ENCODE assay signal across 1 cellular context in genomic region chr2:241412144-241412543, GRCh38.
TF ChIP-seq lines count a peak whose summit lies in the region.

No MANE protein-coding gene starts in this region.

TF ChIP-seq in K562, 482 proteins besides CTCF, POLR2A, EP300 and RAD21 (continued from another document):
- TF ChIP-seq MBD1 (CRISPR knock-in tag; IDR thresholded peaks at IDR 0.05), result no peak
- TF ChIP-seq SPI1 (IDR thresholded peaks at IDR 0.05; ENCODE audit: borderline replicate concordance, low read depth, low read length), result no peak
- no peak for TF ChIP-seq ATF1 (CRISPR knock-in tag; IDR thresholded peaks at IDR 0.05)
- TF ChIP-seq ATF1 (tag; IDR thresholded peaks at IDR 0.05), result 0 out of 2 replicates have a peak, but pooled peaks have one; percentile 10
- 0 out of 4 replicates have a peak, but pooled peaks of 1 of the 2 experiments have one; percentile 36 for TF ChIP-seq RCOR1 (IDR thresholded peaks at IDR 0.05; ENCODE audit: borderline replicate concordance in 1 of 2, low read depth in 2 of 2, low read length in 2 of 2)
- TF ChIP-seq EGR1 (conservative IDR thresholded peaks at IDR 0.05), result peak; percentile 74
- TF ChIP-seq POLR2AphosphoS5 (IDR thresholded peaks at IDR 0.05; ENCODE audit: control insufficient read depth, insufficient read depth, low read depth, low read length), result no peak
- TF ChIP-seq ZFPM2 (CRISPR knock-in tag; IDR thresholded peaks at IDR 0.05), result no peak
- no peak for TF ChIP-seq GTF2B (IDR thresholded peaks at IDR 0.05; ENCODE audit: extremely low read depth, insufficient read length)
- TF ChIP-seq FOSL1 (tag; conservative IDR thresholded peaks at IDR 0.05), result peak; percentile 46; the same call in 1 of the 2 replicates
- TF ChIP-seq DPF2 (IDR thresholded peaks at IDR 0.05), result peak; percentile 52; the same call in 1 of the 2 replicates
- no peak for TF ChIP-seq TCF15 (CRISPR knock-in tag; IDR thresholded peaks at IDR 0.05)
- 0 out of 4 replicates have a peak, but pooled peaks of 1 of the 2 experiments have one; percentile 7 for TF ChIP-seq KDM1A (IDR thresholded peaks at IDR 0.05)
- TF ChIP-seq MXD1 (CRISPR knock-in tag; IDR thresholded peaks at IDR 0.05; ENCODE audit: borderline replicate concordance, poor library complexity, severe bottlenecking), result no peak
- peak; percentile 32 for TF ChIP-seq MEIS2 (IDR thresholded peaks at IDR 0.05; ENCODE audit: partially characterized antibody)
TF ChIP-seq in K562: peak in this region for 11.
